Comparison of ENCODE assay signal across 8 cellular contexts in the genomic region with DNA sequence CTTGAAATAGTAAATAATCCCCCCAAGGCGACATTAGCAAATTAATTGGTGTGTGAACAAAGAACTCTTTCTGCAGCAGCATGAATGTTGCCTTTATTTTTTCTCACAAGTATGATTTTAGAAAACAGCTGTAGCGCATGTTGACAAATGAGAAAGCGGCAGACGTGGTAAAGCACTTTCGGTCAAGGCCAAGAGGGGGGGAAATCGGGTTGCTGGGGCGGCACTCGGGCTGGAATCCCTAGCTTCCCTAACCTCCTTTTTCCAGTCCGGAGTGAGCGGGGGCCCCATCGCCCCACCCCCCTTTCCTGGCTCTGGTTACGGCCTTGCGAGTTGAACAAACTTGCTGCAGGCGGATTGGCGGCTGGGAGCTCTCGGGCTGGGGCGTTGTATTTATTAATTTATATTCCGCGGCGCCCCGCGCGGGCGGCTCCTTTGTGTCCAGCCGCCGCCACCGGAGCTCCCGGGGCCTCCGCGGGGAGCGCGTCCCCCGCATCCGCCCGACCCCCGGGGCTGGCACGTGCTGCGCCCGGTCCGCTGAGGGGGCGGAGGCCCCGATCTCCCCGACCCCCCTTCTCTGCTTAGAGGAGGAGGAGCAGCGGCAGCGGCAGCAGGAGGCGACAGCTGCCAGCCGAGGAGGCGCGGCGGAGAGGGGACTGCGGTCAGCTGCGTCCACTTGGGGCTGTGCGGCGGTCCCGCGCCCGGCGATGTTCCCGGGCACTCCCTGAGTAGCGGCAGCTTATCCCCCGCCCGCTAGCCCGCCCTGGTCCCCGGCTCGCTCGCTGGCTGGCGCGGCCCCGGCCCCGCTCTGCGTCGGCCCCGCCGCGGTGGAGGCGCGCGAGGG. TPM values are rescaled to one million over a fixed set of nuclear protein-coding genes. Genes with fewer than 3 reads are reported as not detected.
DNase-seq lines count a peak whose midpoint lies in the region; ATAC-seq and TF ChIP-seq lines count a peak whose summit lies in the region.

A gene with protein sequence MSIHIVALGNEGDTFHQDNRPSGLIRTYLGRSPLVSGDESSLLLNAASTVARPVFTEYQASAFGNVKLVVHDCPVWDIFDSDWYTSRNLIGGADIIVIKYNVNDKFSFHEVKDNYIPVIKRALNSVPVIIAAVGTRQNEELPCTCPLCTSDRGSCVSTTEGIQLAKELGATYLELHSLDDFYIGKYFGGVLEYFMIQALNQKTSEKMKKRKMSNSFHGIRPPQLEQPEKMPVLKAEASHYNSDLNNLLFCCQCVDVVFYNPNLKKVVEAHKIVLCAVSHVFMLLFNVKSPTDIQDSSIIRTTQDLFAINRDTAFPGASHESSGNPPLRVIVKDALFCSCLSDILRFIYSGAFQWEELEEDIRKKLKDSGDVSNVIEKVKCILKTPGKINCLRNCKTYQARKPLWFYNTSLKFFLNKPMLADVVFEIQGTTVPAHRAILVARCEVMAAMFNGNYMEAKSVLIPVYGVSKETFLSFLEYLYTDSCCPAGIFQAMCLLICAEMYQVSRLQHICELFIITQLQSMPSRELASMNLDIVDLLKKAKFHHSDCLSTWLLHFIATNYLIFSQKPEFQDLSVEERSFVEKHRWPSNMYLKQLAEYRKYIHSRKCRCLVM (plus strand): TSS at position 607 of the 841 bp plus-strand sequence. CDS start 347 bp downstream, outside the sequence.

- H3K36me3 Mint-ChIP-seq in CD4-positive, alpha-beta T cell (ENCODE audit: low read depth), result no peaks in the 10 kb centered on the region
- no peaks in the 10 kb centered on the region for H3K36me3 Mint-ChIP-seq in activated T-cell treated with anti-CD3 and anti-CD28 coated beads, Interleukin-2, amount 50 U/mL, for 4 hours (ENCODE audit: insufficient read depth)

- H3K36me3 ChIP-seq in esophagus (ENCODE audit: control insufficient read depth in 2 of 2, insufficient read depth in 2 of 2, low read length in 1 of 2), result no peaks in the 10 kb centered on the region

- 1% methylated on average over 65 to 78 of the region's 78 CpGs for WGBS in esophagus, 2 donors

- H3K27ac ChIP-seq in CD4-positive, alpha-beta T cell (ENCODE audit: low read depth, low read length), result no peak within 1 kb of the TSS
- peak within 1 kb of the TSS; percentile 81 to 93 for H3K27ac ChIP-seq in esophagus (ENCODE audit: low read depth in 2 of 2, low read length in 1 of 2)

- peak; percentile 65 for ATAC-seq in CD4-positive, alpha-beta T cell (ENCODE audit: poor library complexity)
- ATAC-seq in GM19395 (IDR thresholded peaks at IDR 0.05; ENCODE audit: unreplicated experiment) (peak; percentile 36), HG03571 (IDR thresholded peaks at IDR 0.05; ENCODE audit: unreplicated experiment) (peak; percentile 47)
- peak; percentile 72 to 75 for ATAC-seq in activated T-cell treated with anti-CD3 and anti-CD28 coated beads, Interleukin-2, amount 50 U/mL, for 4 hours
- ATAC-seq in stimulated activated naive CD8-positive, alpha-beta T cell treated with anti-CD3 and anti-CD28 coated beads, Interleukin-15, Interleukin-2, amounts not matched to agents 100 U/mL and 50 U/mL, for 24 hours, result peak; percentile 60

- peak in 6 of 10 experiments; percentile 8 to 47 (median 26) for DNase-seq in CD4-positive, alpha-beta T cell
- peak; percentile 44 for DNase-seq in NCI-H82 treated with DMSO at 0.1 percent for 48 hours (lab: John Stamatoyannopoulos, UW; ENCODE audit: unreplicated experiment)
- peak; percentile 32 for DNase-seq in activated T-cell treated with anti-CD3 and anti-CD28 coated beads, Interleukin-2, amount 50 U/mL, for 4 hours
- peak; percentile 55 for DNase-seq in middle frontal gyrus (ENCODE audit: extremely low spot score, low spot score)
- DNase-seq in stimulated activated naive CD8-positive, alpha-beta T cell treated with anti-CD3 and anti-CD28 coated beads, Interleukin-15, Interleukin-2, amounts not matched to agents 100 U/mL and 50 U/mL, for 24 hours, result peak; percentile 46

- intact Hi-C loops in CD4-positive, alpha-beta T cell (cut with DNase I, micrococcal nuclease), result no loop called here

- H3K4me3 ChIP-seq in esophagus (ENCODE audit: low read depth in 1 of 2, low read length in 2 of 2), result peak within 1 kb of the TSS; percentile 54 to 86

- H3K4me1 ChIP-seq in esophagus (ENCODE audit: control insufficient read depth in 2 of 2, insufficient read depth in 2 of 2, low read length in 1 of 2), result peaks cover 0 to 5% of the 10 kb centered on the region in 2 donors

- peaks cover 57% of the 10 kb centered on the region for H3K4me1 Mint-ChIP-seq in CD4-positive, alpha-beta T cell (ENCODE audit: low read depth)
- peaks cover 30% of the 10 kb centered on the region for H3K4me1 Mint-ChIP-seq in activated T-cell treated with anti-CD3 and anti-CD28 coated beads, Interleukin-2, amount 50 U/mL, for 4 hours (ENCODE audit: low read depth)

- CTCF ChIA-PET in CD4-positive, alpha-beta T cell (lab: Charles Lee), result no interaction called here

- POLR2A ChIA-PET in CD4-positive, alpha-beta T cell (lab: Charles Lee), result interaction anchor here (0.6 to 1.6 kb wide), 10 partner anchors 10 to 931 kb away, joined by 3 to 6 read pairs (median 4); a partner anchor contains a TSS

- peak within 1 kb of the TSS; percentile 21 for H3K27ac Mint-ChIP-seq in CD4-positive, alpha-beta T cell

- H3K27me3 ChIP-seq in CD4-positive, alpha-beta T cell (ENCODE audit: control insufficient read depth, insufficient read depth, low read length), result peaks cover 28% of the 10 kb centered on the region
- H3K27me3 ChIP-seq in esophagus (ENCODE audit: control insufficient read depth in 1 of 2, insufficient read depth in 2 of 2, low read length in 2 of 2), result peaks cover 0 to 2% of the 10 kb centered on the region in 2 donors

- H3K27me3 Mint-ChIP-seq in CD4-positive, alpha-beta T cell, result peaks cover 42% of the 10 kb centered on the region
- peaks cover 42% of the 10 kb centered on the region for H3K27me3 Mint-ChIP-seq in activated T-cell treated with anti-CD3 and anti-CD28 coated beads, Interleukin-2, amount 50 U/mL, for 4 hours (ENCODE audit: low read depth)

- H3K9me3 ChIP-seq in CD4-positive, alpha-beta T cell (ENCODE audit: control insufficient read depth, low read length), result no peaks in the 10 kb centered on the region
- H3K9me3 ChIP-seq in esophagus (ENCODE audit: control insufficient read depth in 2 of 2, insufficient read depth in 1 of 2, low read depth in 1 of 2, low read length in 1 of 2), result no peaks in the 10 kb centered on the region

- H3K9me3 Mint-ChIP-seq in CD4-positive, alpha-beta T cell, result no peaks in the 10 kb centered on the region
- no peaks in the 10 kb centered on the region for H3K9me3 Mint-ChIP-seq in activated T-cell treated with anti-CD3 and anti-CD28 coated beads, Interleukin-2, amount 50 U/mL, for 4 hours

- no peak for TF ChIP-seq CTCF in CD4-positive, alpha-beta T cell (IDR thresholded peaks at IDR 0.05)

- H3K4me3 Mint-ChIP-seq in CD4-positive, alpha-beta T cell, result peak within 1 kb of the TSS; percentile 89
- peak within 1 kb of the TSS; percentile 80 for H3K4me3 Mint-ChIP-seq in activated T-cell treated with anti-CD3 and anti-CD28 coated beads, Interleukin-2, amount 50 U/mL, for 4 hours

RNA-seq across cellular contexts. Expression of the gene that starts here (rescaled TPM):
- total RNA-seq in CD4-positive, alpha-beta T cell, result 1 to 10 TPM; 3.8 to 4.3 TPM
- 1 to 10 TPM; 2.2 to 5.0 (median 3.9) TPM for total RNA-seq in activated T-cell treated with anti-CD3 and anti-CD28 coated beads, Interleukin-2, amount 50 U/mL, for 4 hours
- polyA plus RNA-seq in esophagus, result 1 to 10 TPM; 3.5 to 3.8 TPM
